Comparison of ENCODE assay signal across 9 cellular contexts in genomic region chr4:6087669-6088068, GRCh38.
DNase-seq lines count a peak whose midpoint lies in the region; ATAC-seq and TF ChIP-seq lines count a peak whose summit lies in the region.
"Had no signal": no experiment of that assay in that cellular context is flagged by ENCODE, and none has a peak within 500 bp of the region (broad histone marks: within the 10 kb centered on the region; RNA-seq: fewer than 3 reads in every experiment).

No MANE protein-coding gene starts in this region.

- intact Hi-C loops in Calu3 (cut with micrococcal nuclease; ENCODE audit: unreplicated experiment), result loop anchor here (5.0 kb wide), 1 partner anchor 90 kb away; no protein-coding TSS in a partner anchor

- no peaks in the 10 kb centered on the region for H3K4me1 Mint-ChIP-seq in Calu3 (ENCODE audit: low read depth, unreplicated experiment)

- ATAC-seq in GM21723 (IDR thresholded peaks at IDR 0.05; ENCODE audit: unreplicated experiment), result no peak
- ATAC-seq in HG02870 (IDR thresholded peaks at IDR 0.05; ENCODE audit: unreplicated experiment), result no peak
- no peak for ATAC-seq in GM19467 (IDR thresholded peaks at IDR 0.05; ENCODE audit: unreplicated experiment)

- H3K9me3 Mint-ChIP-seq in Calu3 (ENCODE audit: low read depth, unreplicated experiment), result no peaks in the 10 kb centered on the region
- H3K9me3 Mint-ChIP-seq: central memory CD8-positive, alpha-beta T cell had no signal

- no peak overlapping the region for H3K27ac Mint-ChIP-seq in Calu3 (ENCODE audit: unreplicated experiment)

- peak; percentile 35 for DNase-seq in Calu3
- DNase-seq in Kasumi-1 (lab: John Stamatoyannopoulos, UW), result peak; percentile 18 to 22
- DNase-seq in SW480 (ENCODE audit: low spot score), result peak; percentile 48
- peak; percentile 78 for DNase-seq in iPS-NIHi7 (ENCODE audit: extremely low spot score)
- no peak for DNase-seq in NOMO-1 treated with dmso at 0.1 percent for 144 hours (lab: John Stamatoyannopoulos, UW; ENCODE audit: unreplicated experiment)

- no TSS peak for BruUV-seq in Calu3 (replicated peaks; lab: Mats Ljungman, UMichigan)

- CTCF ChIA-PET in Calu3 (lab: Charles Lee), result interaction anchor here (1.0 kb wide), 1 partner anchor 89 kb away, joined by 4 read pairs; no protein-coding TSS in a partner anchor

- TF ChIP-seq CTCF in Calu3 (IDR thresholded peaks at IDR 0.05; ENCODE audit: unreplicated experiment), result peak; percentile 26

- H3K27me3 Mint-ChIP-seq in Calu3 (ENCODE audit: unreplicated experiment), result peaks cover 42% of the 10 kb centered on the region
- H3K27me3 Mint-ChIP-seq: central memory CD8-positive, alpha-beta T cell had no signal

- no peak overlapping the region for H3K4me3 Mint-ChIP-seq in Calu3 (ENCODE audit: low read depth, unreplicated experiment)
- H3K4me3 Mint-ChIP-seq: central memory CD8-positive, alpha-beta T cell had no signal

- H3K36me3 Mint-ChIP-seq in Calu3 (ENCODE audit: insufficient read depth, unreplicated experiment), result no peaks in the 10 kb centered on the region
